8 cellular contexts compared by ENCODE assay signal in the genomic region with DNA sequence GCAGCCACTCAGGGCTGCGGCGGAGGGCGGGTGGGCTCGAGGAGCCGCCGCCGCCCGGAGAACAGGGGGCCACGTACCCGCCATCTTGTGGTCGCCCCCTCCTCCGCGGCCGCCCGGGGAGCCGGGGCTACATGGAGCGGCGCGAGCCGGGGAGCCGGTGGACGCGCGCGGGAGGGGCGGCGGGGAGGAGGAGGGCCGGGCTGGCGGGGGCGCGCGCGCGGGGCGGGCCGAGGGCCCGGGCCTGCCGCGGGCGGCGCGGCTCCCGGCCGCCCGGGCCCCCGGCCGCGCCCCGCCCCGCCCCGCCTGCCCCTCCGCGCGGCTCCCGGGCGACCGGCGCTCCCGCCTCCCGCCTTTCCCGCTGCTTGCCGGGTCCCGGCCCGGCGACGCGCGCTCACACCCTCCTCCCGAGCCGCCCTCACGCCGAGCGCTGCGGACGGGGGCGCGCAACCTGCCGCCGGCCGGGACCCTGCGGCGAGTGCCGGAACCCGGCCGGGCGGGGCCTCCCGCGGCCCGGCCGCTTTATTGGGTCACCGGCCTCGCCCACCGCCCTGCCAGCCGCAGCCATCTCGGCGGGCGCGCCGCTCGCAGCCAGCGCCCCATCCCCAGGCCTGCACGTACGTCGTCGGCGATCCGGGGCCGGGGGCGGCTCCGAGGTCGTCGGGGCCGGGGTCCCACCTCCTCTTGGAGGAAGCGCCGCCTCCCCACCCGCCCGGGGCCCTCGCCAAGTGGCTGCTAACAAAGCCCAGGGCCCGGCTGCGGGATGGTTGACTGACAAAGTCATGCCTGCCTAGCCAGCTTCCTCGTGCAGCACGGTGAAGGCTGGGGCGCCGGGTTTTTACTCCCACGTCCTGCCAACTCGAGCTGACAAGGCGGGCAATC. TPM values are rescaled to one million over a fixed set of nuclear protein-coding genes. Genes with fewer than 3 reads are reported as not detected.
DNase-seq lines count a peak whose midpoint lies in the region; ATAC-seq lines count a peak whose summit lies in the region.

A gene with protein sequence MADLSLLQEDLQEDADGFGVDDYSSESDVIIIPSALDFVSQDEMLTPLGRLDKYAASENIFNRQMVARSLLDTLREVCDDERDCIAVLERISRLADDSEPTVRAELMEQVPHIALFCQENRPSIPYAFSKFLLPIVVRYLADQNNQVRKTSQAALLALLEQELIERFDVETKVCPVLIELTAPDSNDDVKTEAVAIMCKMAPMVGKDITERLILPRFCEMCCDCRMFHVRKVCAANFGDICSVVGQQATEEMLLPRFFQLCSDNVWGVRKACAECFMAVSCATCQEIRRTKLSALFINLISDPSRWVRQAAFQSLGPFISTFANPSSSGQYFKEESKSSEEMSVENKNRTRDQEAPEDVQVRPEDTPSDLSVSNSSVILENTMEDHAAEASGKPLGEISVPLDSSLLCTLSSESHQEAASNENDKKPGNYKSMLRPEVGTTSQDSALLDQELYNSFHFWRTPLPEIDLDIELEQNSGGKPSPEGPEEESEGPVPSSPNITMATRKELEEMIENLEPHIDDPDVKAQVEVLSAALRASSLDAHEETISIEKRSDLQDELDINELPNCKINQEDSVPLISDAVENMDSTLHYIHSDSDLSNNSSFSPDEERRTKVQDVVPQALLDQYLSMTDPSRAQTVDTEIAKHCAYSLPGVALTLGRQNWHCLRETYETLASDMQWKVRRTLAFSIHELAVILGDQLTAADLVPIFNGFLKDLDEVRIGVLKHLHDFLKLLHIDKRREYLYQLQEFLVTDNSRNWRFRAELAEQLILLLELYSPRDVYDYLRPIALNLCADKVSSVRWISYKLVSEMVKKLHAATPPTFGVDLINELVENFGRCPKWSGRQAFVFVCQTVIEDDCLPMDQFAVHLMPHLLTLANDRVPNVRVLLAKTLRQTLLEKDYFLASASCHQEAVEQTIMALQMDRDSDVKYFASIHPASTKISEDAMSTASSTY (minus strand): TSS at position 159 of the 879 bp plus-strand sequence. CDS start 75 bp downstream, at position 84.

- peak; percentile 85 for DNase-seq in AG08396 (ENCODE audit: low spot score)
- peak; percentile 4 for DNase-seq in NCI-H82 treated with DMSO at 0.1 percent for 48 hours (lab: John Stamatoyannopoulos, UW; ENCODE audit: unreplicated experiment)
- DNase-seq in activated CD8-positive, alpha-beta memory T cell treated with anti-CD3 and anti-CD28 coated beads, Interleukin-2, amount 10 ng/mL, durations not matched to agents 7 days and 5 days: peak; percentile 73
- DNase-seq in mesenchymal stem cell: peak; percentile 72
- DNase-seq in stimulated activated CD8-positive, alpha-beta memory T cell treated with anti-CD3 and anti-CD28 coated beads, Interleukin-12 subunit alpha, Interleukin-12 subunit beta, amount 100 ng/mL, for 1 hour (ENCODE audit: low read depth): peak; percentile 37

- no peaks in the 10 kb centered on the region for H3K36me3 ChIP-seq in endocrine pancreas (ENCODE audit: control insufficient read depth, insufficient read depth, low read length)
- H3K36me3 ChIP-seq in mesenchymal stem cell (ENCODE audit: control insufficient read depth in 1 of 2, insufficient read depth in 2 of 2, low read depth in 1 of 2, low read length in 2 of 2): peaks cover 0 to 12% of the 10 kb centered on the region in 2 experiments

- peak within 1 kb of the TSS; percentile 88 for H3K4me3 ChIP-seq in endocrine pancreas (ENCODE audit: control insufficient read depth, insufficient read depth, low read length)
- H3K4me3 ChIP-seq in mesenchymal stem cell (ENCODE audit: insufficient read depth in 1 of 2, low read depth in 1 of 2, low read length in 2 of 2): peak within 1 kb of the TSS; percentile 77 to 88

- CTCF ChIA-PET in activated CD8-positive, alpha-beta memory T cell treated with anti-CD3 and anti-CD28 coated beads, Interleukin-2, amount 10 ng/mL, durations not matched to agents 7 days and 5 days (lab: Charles Lee): no interaction called here

- H3K36me3 Mint-ChIP-seq in activated CD8-positive, alpha-beta memory T cell treated with anti-CD3 and anti-CD28 coated beads, Interleukin-2, amount 10 ng/mL, durations not matched to agents 7 days and 5 days: peaks cover 13% of the 10 kb centered on the region

- peak within 1 kb of the TSS; percentile 92 for H4K91ac ChIP-seq in mesenchymal stem cell (ENCODE audit: low read length)

- peak within 1 kb of the TSS; percentile 77 for H3K4me2 ChIP-seq in mesenchymal stem cell (ENCODE audit: low read length, poor library complexity, severe bottlenecking)

- peak within 1 kb of the TSS in 1 of 2 experiments; percentile 93 for H3K23ac ChIP-seq in mesenchymal stem cell (ENCODE audit: low read length in 2 of 2)

- peaks cover 42% of the 10 kb centered on the region for H3K4me1 Mint-ChIP-seq in activated CD8-positive, alpha-beta memory T cell treated with anti-CD3 and anti-CD28 coated beads, Interleukin-2, amount 10 ng/mL, durations not matched to agents 7 days and 5 days

- peak within 1 kb of the TSS; percentile 83 for H3K27ac Mint-ChIP-seq in activated CD8-positive, alpha-beta memory T cell treated with anti-CD3 and anti-CD28 coated beads, Interleukin-2, amount 10 ng/mL, durations not matched to agents 7 days and 5 days

- H3K4me3 Mint-ChIP-seq in activated CD8-positive, alpha-beta memory T cell treated with anti-CD3 and anti-CD28 coated beads, Interleukin-2, amount 10 ng/mL, durations not matched to agents 7 days and 5 days: peak within 1 kb of the TSS; percentile 94

- peak within 1 kb of the TSS; percentile 24 to 31 for H2BK12ac ChIP-seq in mesenchymal stem cell (ENCODE audit: low read length in 2 of 2)

- H3K9me3 Mint-ChIP-seq in activated CD8-positive, alpha-beta memory T cell treated with anti-CD3 and anti-CD28 coated beads, Interleukin-2, amount 10 ng/mL, durations not matched to agents 7 days and 5 days (ENCODE audit: low read depth): no peaks in the 10 kb centered on the region

- H2BK120ac ChIP-seq in mesenchymal stem cell (ENCODE audit: low read depth, low read length): peak within 1 kb of the TSS; percentile 99

- peak within 1 kb of the TSS; percentile 89 for H3K9ac ChIP-seq in endocrine pancreas (ENCODE audit: control insufficient read depth, insufficient read depth, low read length)
- H3K9ac ChIP-seq in mesenchymal stem cell (ENCODE audit: low read length): peak within 1 kb of the TSS; percentile 95

- no peaks in the 10 kb centered on the region for H3K9me3 ChIP-seq in endocrine pancreas (ENCODE audit: control insufficient read depth, low read length)
- H3K9me3 ChIP-seq in mesenchymal stem cell (ENCODE audit: control insufficient read depth, low read length): no peaks in the 10 kb centered on the region

- ATAC-seq in GM19025 (IDR thresholded peaks at IDR 0.05; ENCODE audit: low read depth, unreplicated experiment): peak; percentile 62
- ATAC-seq in HG03196 (IDR thresholded peaks at IDR 0.05; ENCODE audit: unreplicated experiment): peak; percentile 43
- ATAC-seq in activated CD8-positive, alpha-beta memory T cell treated with anti-CD3 and anti-CD28 coated beads, Interleukin-2, amount 10 ng/mL, durations not matched to agents 7 days and 5 days: peak; percentile 76

- peak within 1 kb of the TSS; percentile 94 for H4K8ac ChIP-seq in mesenchymal stem cell (ENCODE audit: low read length)

- peak within 1 kb of the TSS; percentile 79 for H2BK15ac ChIP-seq in mesenchymal stem cell (ENCODE audit: low read depth, poor library complexity, severe bottlenecking)

- H3K4ac ChIP-seq in mesenchymal stem cell (ENCODE audit: low read depth in 1 of 2, low read length in 2 of 2): peak within 1 kb of the TSS; percentile 94 to 95

- H3K27me3 ChIP-seq in endocrine pancreas (ENCODE audit: control insufficient read depth, insufficient read depth, low read length): no peaks in the 10 kb centered on the region
- no peaks in the 10 kb centered on the region for H3K27me3 ChIP-seq in mesenchymal stem cell (ENCODE audit: control insufficient read depth in 1 of 2, insufficient read depth in 1 of 2, low read length in 2 of 2)

- H2AFZ ChIP-seq in mesenchymal stem cell (ENCODE audit: low read depth, low read length): peak within 1 kb of the TSS; percentile 51

- H2AK5ac ChIP-seq in mesenchymal stem cell (ENCODE audit: low read length, severe bottlenecking): peak within 1 kb of the TSS; percentile 65

- peaks cover 7% of the 10 kb centered on the region for H3K27me3 Mint-ChIP-seq in activated CD8-positive, alpha-beta memory T cell treated with anti-CD3 and anti-CD28 coated beads, Interleukin-2, amount 10 ng/mL, durations not matched to agents 7 days and 5 days

- no peaks in the 10 kb centered on the region for H3K79me1 ChIP-seq in mesenchymal stem cell (replicated peaks; ENCODE audit: low read length, poor library complexity, severe bottlenecking)

- peak within 1 kb of the TSS; percentile 94 to 96 for H3K18ac ChIP-seq in mesenchymal stem cell (ENCODE audit: low read depth in 1 of 2, low read length in 2 of 2)

- peak within 1 kb of the TSS; percentile 87 for H3K27ac ChIP-seq in mesenchymal stem cell (ENCODE audit: low read length, poor library complexity, severe bottlenecking)

- peak within 1 kb of the TSS in 1 of 2 experiments; percentile 91 for H3K14ac ChIP-seq in mesenchymal stem cell (ENCODE audit: low read length in 2 of 2)

- WGBS in mesenchymal stem cell: under 1% methylated on average over 80 of the region's 127 CpGs

- H3K4me1 ChIP-seq in endocrine pancreas (ENCODE audit: control insufficient read depth, insufficient read depth, low read length) (peaks cover 16% of the 10 kb centered on the region), mesenchymal stem cell (ENCODE audit: control insufficient read depth, insufficient read depth, low read depth, low read length) (peaks cover 7% of the 10 kb centered on the region)

- peak within 1 kb of the TSS; percentile 92 for H2BK5ac ChIP-seq in mesenchymal stem cell (ENCODE audit: low read depth, low read length, poor library complexity, severe bottlenecking)

RNA-seq across cellular contexts. Expression of the gene that starts here (rescaled TPM):
- 10 to 100 TPM; 28.4 to 30.3 TPM for total RNA-seq in activated CD8-positive, alpha-beta memory T cell treated with anti-CD3 and anti-CD28 coated beads, Interleukin-2, amount 10 ng/mL, durations not matched to agents 7 days and 5 days
- 61.2 TPM for polyA plus RNA-seq in mesenchymal stem cell (2013, experiment 1 of 2)
- 58.8 TPM for polyA plus RNA-seq in mesenchymal stem cell (2013, experiment 2 of 2)

Comparison
In these comparisons a context has a peak if more than half of its experiments do, and no peak if none do; other contexts are left out.
1. Peak in every context shown above with its lines: DNase-seq, ATAC-seq, H3K4me3 ChIP-seq and H3K27ac ChIP-seq.
2. DNase-seq: peak in every context shown above with its lines; median percentile 85 in AG08396; 73 in activated CD8-positive, alpha-beta memory T cell treated with anti-CD3 and anti-CD28 coated beads, Interleukin-2, amount 10 ng/mL, durations not matched to agents 7 days and 5 days; 72 in mesenchymal stem cell; 37 in stimulated activated CD8-positive, alpha-beta memory T cell treated with anti-CD3 and anti-CD28 coated beads, Interleukin-12 subunit alpha, Interleukin-12 subunit beta, amount 100 ng/mL, for 1 hour; 4 in NCI-H82 treated with DMSO at 0.1 percent for 48 hours.